Comparison of ENCODE assay signal across 13 cellular contexts in genomic region chr7:74164985-74165456, GRCh38. TPM values are rescaled to one million over a fixed set of nuclear protein-coding genes. Genes with fewer than 3 reads are reported as not detected.
DNase-seq lines count a peak whose midpoint lies in the region; ATAC-seq, FAIRE-seq and TF ChIP-seq lines count a peak whose summit lies in the region.
"Had no signal": no experiment of that assay in that cellular context is flagged by ENCODE, and none has a peak within 500 bp of the region (broad histone marks: within the 10 kb centered on the region; RNA-seq: fewer than 3 reads in every experiment).

No MANE protein-coding gene starts in this region.

- H3K27ac Mint-ChIP-seq in nephron progenitor cell, result no peak overlapping the region
- H3K27ac Mint-ChIP-seq: stimulated activated memory B cell treated with anti-CD40 and anti-IgM and Interleukin-4, amounts not matched to agents 10 μg/mL and 1 μg/mL and 100 μg/mL, for 72 hours had no signal

- peak; percentile 31 for DNase-seq in LHCN-M2 (ENCODE audit: low read depth)
- DNase-seq in bronchial epithelial cell (ENCODE audit: low read depth), result no peak
- DNase-seq in nephron progenitor cell, result peak; percentile 13
- DNase-seq in stimulated activated CD4-positive, alpha-beta T cell treated with anti-CD3 and anti-CD28 coated beads, Interleukin-12 subunit alpha, Interleukin-12 subunit beta, amount 100 ng/mL, for 4 hours, result no peak
- DNase-seq in NCI-H1930 (lab: John Stamatoyannopoulos, UW), result no peak
- DNase-seq in NCI-H1417 (lab: John Stamatoyannopoulos, UW), result no peak
- DNase-seq: GF-D8, kidney glomerular epithelial cell, NCI-H2081 treated with DMSO at 0.1 percent for 48 hours had no signal

- FAIRE-seq in bronchial epithelial cell (lab: Jason Lieb, UNC), result no peak

- peaks cover 10% of the 10 kb centered on the region for H3K36me3 Mint-ChIP-seq in nephron progenitor cell (ENCODE audit: low read depth)
- H3K36me3 Mint-ChIP-seq: stimulated activated memory B cell treated with anti-CD40 and anti-IgM and Interleukin-4, amounts not matched to agents 10 μg/mL and 1 μg/mL and 100 μg/mL, for 72 hours had no signal

- H3K27me3 ChIP-seq in DOHH2 (ENCODE audit: control insufficient read depth, low read length), result no peaks in the 10 kb centered on the region
- no peaks in the 10 kb centered on the region for H3K27me3 ChIP-seq in bronchial epithelial cell (ENCODE audit: control insufficient read depth, insufficient read depth, low read length)
- H3K27me3 ChIP-seq: SJSA1 had no signal

- H3K36me3 ChIP-seq in DOHH2 (ENCODE audit: control insufficient read depth, low read length) (no peaks in the 10 kb centered on the region), bronchial epithelial cell (ENCODE audit: control insufficient read depth, insufficient read depth, low read length) (no peaks in the 10 kb centered on the region)
- H3K36me3 ChIP-seq: SJSA1 had no signal

- H3K4me3 ChIP-seq in DOHH2 (ENCODE audit: low read length) (no peak overlapping the region), bronchial epithelial cell (ENCODE audit: low read depth, low read length) (no peak overlapping the region)
- H3K4me3 ChIP-seq: SJSA1 had no signal

- no peaks in the 10 kb centered on the region for H3K9me2 ChIP-seq in DOHH2 (replicated peaks; ENCODE audit: control insufficient read depth, low read length)

- H3K4me1 ChIP-seq in DOHH2 (ENCODE audit: control insufficient read depth, low read length), result peaks cover 6% of the 10 kb centered on the region

- no peaks in the 10 kb centered on the region for H3K9me3 ChIP-seq in DOHH2 (ENCODE audit: control insufficient read depth, insufficient read depth, low read length)
- H3K9me3 ChIP-seq: SJSA1 had no signal

- no peak for ATAC-seq in HG03135 (IDR thresholded peaks at IDR 0.05; ENCODE audit: unreplicated experiment)
- ATAC-seq: stimulated activated memory B cell treated with anti-CD40 and anti-IgM and Interleukin-4, amounts not matched to agents 10 μg/mL and 1 μg/mL and 100 μg/mL, for 72 hours had no signal

- TF ChIP-seq CTCF in DOHH2 (IDR thresholded peaks at IDR 0.05; ENCODE audit: low read depth, low read length, poor library complexity, severe bottlenecking), result peak; percentile 50
- TF ChIP-seq CTCF in bronchial epithelial cell (IDR thresholded peaks at IDR 0.05; ENCODE audit: insufficient read depth, low read length, severe bottlenecking), result peak; percentile 23
- peak; percentile 18 for TF ChIP-seq CTCF in nephron progenitor cell (IDR thresholded peaks at IDR 0.05)

- H4K20me1 ChIP-seq in DOHH2 (ENCODE audit: control insufficient read depth, insufficient read depth, low read depth, low read length), result no peaks in the 10 kb centered on the region

- H3K4me1 Mint-ChIP-seq in nephron progenitor cell, result no peaks in the 10 kb centered on the region
- H3K4me1 Mint-ChIP-seq: stimulated activated memory B cell treated with anti-CD40 and anti-IgM and Interleukin-4, amounts not matched to agents 10 μg/mL and 1 μg/mL and 100 μg/mL, for 72 hours had no signal

- peaks cover 4% of the 10 kb centered on the region for H3K9me3 Mint-ChIP-seq in nephron progenitor cell

- no peaks in the 10 kb centered on the region for H3K27me3 Mint-ChIP-seq in nephron progenitor cell (ENCODE audit: low read depth, poor library complexity)
- H3K27me3 Mint-ChIP-seq: stimulated activated memory B cell treated with anti-CD40 and anti-IgM and Interleukin-4, amounts not matched to agents 10 μg/mL and 1 μg/mL and 100 μg/mL, for 72 hours had no signal

- H3F3A ChIP-seq in DOHH2 (ENCODE audit: control insufficient read depth, insufficient read depth), result 0 out of 2 replicates have a peak, but pooled peaks cover 2% of the 10 kb centered on the region

- H3K79me2 ChIP-seq in DOHH2 (ENCODE audit: control insufficient read depth, low read length), result no peaks in the 10 kb centered on the region

- no peak overlapping the region for H3K4me2 ChIP-seq in DOHH2 (ENCODE audit: low read length)

- no peak overlapping the region for H3K27ac ChIP-seq in DOHH2 (ENCODE audit: low read depth, low read length)
- H3K27ac ChIP-seq: SJSA1 had no signal

- H3K4me3 Mint-ChIP-seq in nephron progenitor cell, result no peak overlapping the region
- H3K4me3 Mint-ChIP-seq: stimulated activated memory B cell treated with anti-CD40 and anti-IgM and Interleukin-4, amounts not matched to agents 10 μg/mL and 1 μg/mL and 100 μg/mL, for 72 hours had no signal

RNA-seq across cellular contexts. Expression of gene EIF4H, which starts 9.1 kb away (rescaled TPM):
- total RNA-seq in LHCN-M2 (2014; rRNA removed), result 433 and 448 TPM in 2 replicates
- polyA plus RNA-seq in LHCN-M2 (2012), result 362 TPM
- total RNA-seq in bronchial epithelial cell, result 370 and 440 TPM in 2 replicates

RNA-seq across cellular contexts. Expression of gene LAT2, which starts 44.8 kb away (rescaled TPM):
- total RNA-seq in LHCN-M2 (2014; rRNA removed), result 0.23 and 3.6 TPM in 2 replicates
- 0.72 TPM for polyA plus RNA-seq in LHCN-M2 (2012)
- total RNA-seq in bronchial epithelial cell, result 0.26 and 1.8 TPM in 2 replicates

Comparison
In these comparisons a context has a peak if more than half of its experiments do, and no peak if none do; other contexts are left out.
1. DNase-seq: peak in LHCN-M2 (single experiment) and nephron progenitor cell (single experiment); none in bronchial epithelial cell (single experiment), stimulated activated CD4-positive, alpha-beta T cell treated with anti-CD3 and anti-CD28 coated beads, Interleukin-12 subunit alpha, Interleukin-12 subunit beta, amount 100 ng/mL, for 4 hours (single experiment), NCI-H1930 (0 of 2) and NCI-H1417 (0 of 3).
2. Peak in every context shown above with its lines, with median percentiles within 50 percentile points of each other: CTCF ChIP-seq.